Comparison of ENCODE assay signal across 10 cellular contexts in the genomic region with DNA sequence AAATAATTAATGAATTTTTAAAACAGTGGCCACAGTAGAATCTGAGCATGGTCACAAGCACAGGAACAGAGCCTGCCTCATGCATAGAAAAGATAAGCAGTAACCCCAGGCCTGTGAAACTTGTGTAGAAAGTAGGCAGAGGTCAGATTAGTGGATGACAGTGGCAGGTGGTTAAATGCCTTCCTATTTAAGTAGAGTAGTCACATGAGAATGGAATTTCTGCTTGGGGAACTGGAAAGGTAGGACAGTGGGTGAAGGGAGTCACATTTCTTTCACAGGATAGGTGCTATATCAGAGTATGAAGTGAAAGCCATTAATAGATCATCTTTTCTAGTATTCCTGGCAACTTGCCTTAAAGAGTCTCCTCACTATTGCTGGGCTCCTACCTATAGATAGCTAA. TPM values are rescaled to one million over a fixed set of nuclear protein-coding genes. Genes with fewer than 3 reads are reported as not detected.
DNase-seq lines count a peak whose midpoint lies in the region; ATAC-seq and TF ChIP-seq lines count a peak whose summit lies in the region.
"Had no signal": no experiment of that assay in that cellular context is flagged by ENCODE, and none has a peak within 500 bp of the region (broad histone marks: within the 10 kb centered on the region; RNA-seq: fewer than 3 reads in every experiment).

No MANE protein-coding gene starts in this region.

- H3K27ac ChIP-seq in left lung, result no peak overlapping the region
- H3K27ac ChIP-seq in skeletal muscle tissue (ENCODE audit: low read depth, low read length), result peak overlapping the region; percentile 48
- no peak overlapping the region for H3K27ac ChIP-seq in endodermal cell (ENCODE audit: low read depth, low read length)

- no peaks in the 10 kb centered on the region for H3K9me3 ChIP-seq in left lung
- H3K9me3 ChIP-seq in skeletal muscle tissue (ENCODE audit: control insufficient read depth in 3 of 3, low read length in 3 of 3), result no peaks in the 10 kb centered on the region
- H3K9me3 ChIP-seq in endodermal cell (ENCODE audit: control insufficient read depth, low read length), result no peaks in the 10 kb centered on the region

- H3K9ac ChIP-seq in skeletal muscle tissue (ENCODE audit: low read depth in 1 of 3, low read length in 3 of 3) (no peak overlapping the region), endodermal cell (ENCODE audit: extremely low read depth, low read length, poor library complexity, severe bottlenecking) (no peak overlapping the region)

- H3K27me3 Mint-ChIP-seq in endodermal cell (ENCODE audit: insufficient read depth), result no peaks in the 10 kb centered on the region
- H3K27me3 Mint-ChIP-seq: B cell; CD4-positive, alpha-beta T cell had no signal

- H3K4me1 ChIP-seq in left lung (no peaks in the 10 kb centered on the region), skeletal muscle tissue (ENCODE audit: control insufficient read depth in 3 of 3, insufficient read depth in 3 of 3, low read length in 3 of 3) (peaks cover 0 to 3% (median 0%) of the 10 kb centered on the region in 3 donors), endodermal cell (ENCODE audit: control insufficient read depth, insufficient read depth, low read length) (no peaks in the 10 kb centered on the region)

- intact Hi-C loops in left lung (cut with DNase I), result no loop called here

- H3K36me3 Mint-ChIP-seq in endodermal cell (ENCODE audit: low read depth), result no peaks in the 10 kb centered on the region

- peak; percentile 15 for ATAC-seq in left lung

- no peak overlapping the region for H3K27ac Mint-ChIP-seq in endodermal cell
- H3K27ac Mint-ChIP-seq: B cell; CD4-positive, alpha-beta T cell had no signal

- peaks cover 44% of the 10 kb centered on the region for H3K9me3 Mint-ChIP-seq in endodermal cell

- H3K36me3 ChIP-seq in H7 (replicated peaks; ENCODE audit: control insufficient read depth, insufficient read depth, low read length) (no peaks in the 10 kb centered on the region), left lung (no peaks in the 10 kb centered on the region), skeletal muscle tissue (ENCODE audit: control insufficient read depth in 3 of 3, insufficient read depth in 3 of 3, low read length in 3 of 3) (no peaks in the 10 kb centered on the region), endodermal cell (ENCODE audit: control insufficient read depth, insufficient read depth, low read length) (no peaks in the 10 kb centered on the region)

- DNase-seq in ELF-1 (ENCODE audit: low read depth, low spot score) (peak; percentile 2), H7 (peak; percentile 16), left lung (no peak), endodermal cell (no peak), NCI-H748 treated with DMSO at 0.1 percent for 48 hours (lab: John Stamatoyannopoulos, UW) (no peak), NCI-H2081 treated with DMSO at 0.1 percent for 48 hours (lab: John Stamatoyannopoulos, UW) (no peak)
- DNase-seq: C1 segment of cervical spinal cord; CD4-positive, alpha-beta T cell had no signal

- H3K4me3 Mint-ChIP-seq in endodermal cell, result no peak overlapping the region
- H3K4me3 Mint-ChIP-seq: B cell; CD4-positive, alpha-beta T cell had no signal

- H3K4me3 ChIP-seq in H7 (ENCODE audit: insufficient read depth, low read depth, low read length), result no peak overlapping the region
- H3K4me3 ChIP-seq in left lung, result no peak overlapping the region
- H3K4me3 ChIP-seq in skeletal muscle tissue (ENCODE audit: low read length in 3 of 3), result no peak overlapping the region
- no peak overlapping the region for H3K4me3 ChIP-seq in endodermal cell (ENCODE audit: low read length)

- no peaks in the 10 kb centered on the region for H3K4me1 Mint-ChIP-seq in endodermal cell
- H3K4me1 Mint-ChIP-seq: B cell had no signal

- H3K27me3 ChIP-seq in H7 (ENCODE audit: control insufficient read depth, insufficient read depth, low read length) (no peaks in the 10 kb centered on the region), left lung (no peaks in the 10 kb centered on the region), skeletal muscle tissue (ENCODE audit: control insufficient read depth in 3 of 3, insufficient read depth in 3 of 3, low read length in 3 of 3) (no peaks in the 10 kb centered on the region), endodermal cell (ENCODE audit: control insufficient read depth, insufficient read depth, low read length, poor library complexity, severe bottlenecking) (no peaks in the 10 kb centered on the region)

- TF ChIP-seq CTCF in left lung (IDR thresholded peaks at IDR 0.05), result no peak
- no peak for TF ChIP-seq CTCF in endodermal cell (conservative IDR thresholded peaks at IDR 0.05)

RNA-seq across cellular contexts. Expression of a gene that starts 34.9 kb away (rescaled TPM):
- 0.73 and 0.78 TPM in 2 replicates for total RNA-seq in H7 (2014; rRNA removed; shearing (Covaris generic))
- total RNA-seq in left lung (under 1 TPM in 1 of 2 donors, not detected in 1; 0.20 TPM), skeletal muscle tissue (8.4 TPM), endodermal cell (under 1 TPM; 0.48 to 0.53 TPM)
- polyA plus RNA-seq in endodermal cell (2013, experiment 1 of 2), result 0.57 TPM
- polyA plus RNA-seq in endodermal cell (2013, experiment 2 of 2), result 0.79 TPM
- total RNA-seq: CD4-positive, alpha-beta T cell had no signal

RNA-seq across cellular contexts. Expression of a gene that starts 59.8 kb away (rescaled TPM):
- 7.4 and 8.3 TPM in 2 replicates for total RNA-seq in H7 (2014; rRNA removed; shearing (Covaris generic))
- total RNA-seq in left lung, result 1 to 10 TPM; 3.8 to 4.0 TPM
- total RNA-seq in skeletal muscle tissue, result 5.7 TPM
- total RNA-seq in endodermal cell, result 10 to 100 TPM; 11.2 to 12.0 TPM
- 7.8 TPM for polyA plus RNA-seq in endodermal cell (2013, experiment 1 of 2)
- 7.9 TPM for polyA plus RNA-seq in endodermal cell (2013, experiment 2 of 2)

Comparison
In these comparisons a context has a peak if more than half of its experiments do, and no peak if none do; other contexts are left out.
1. DNase-seq: peak in ELF-1 (single experiment) and H7 (single experiment); none in left lung (0 of 2), endodermal cell (single experiment), NCI-H748 treated with DMSO at 0.1 percent for 48 hours (single experiment) and NCI-H2081 treated with DMSO at 0.1 percent for 48 hours (single experiment).